ENCODE assay signal across 21 cellular contexts in the genomic region with DNA sequence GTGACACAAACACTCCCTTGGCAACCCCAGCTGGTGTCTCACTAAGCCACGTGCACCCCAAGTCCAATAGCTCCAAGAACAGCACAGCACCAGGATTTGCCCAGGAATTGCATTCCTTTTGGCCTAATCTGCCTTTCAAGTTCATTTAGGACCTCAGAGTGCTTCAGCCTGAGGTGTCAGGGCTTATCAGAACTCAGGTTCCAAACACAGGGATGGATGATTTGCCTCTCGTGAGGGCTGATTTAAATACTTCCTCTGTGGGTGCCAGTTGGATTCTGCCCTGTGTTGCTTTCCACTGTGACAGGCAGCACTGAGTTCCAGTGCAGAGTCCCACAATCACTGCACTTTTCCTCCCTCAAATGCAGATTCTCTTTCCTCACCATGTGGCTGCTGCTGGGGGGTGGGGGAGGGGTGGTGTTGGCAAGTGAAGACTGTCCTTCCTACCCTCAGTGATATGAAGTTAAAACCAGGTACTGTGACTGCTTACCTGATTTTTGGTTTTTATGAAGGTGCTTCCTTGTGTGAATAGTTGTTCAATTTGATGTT.
"Had no signal": no experiment of that assay in that cellular context is flagged by ENCODE, and none has a peak within 500 bp of the region (broad histone marks: within the 10 kb centered on the region; RNA-seq: fewer than 3 reads in every experiment).

No MANE protein-coding gene starts in this region.

- H3K27me3 ChIP-seq: body of pancreas, foreskin keratinocyte, sigmoid colon, stomach, transverse colon, uterus had no signal

- H3K27me3 Mint-ChIP-seq: activated CD4-positive, alpha-beta memory T cell treated with anti-CD3 and anti-CD28 coated beads, Interleukin-2, amount 10 ng/mL, durations not matched to agents 7 days and 5 days; activated CD4-positive, alpha-beta T cell treated with anti-CD3 and anti-CD28 coated beads, Interleukin-2, amount 10 ng/mL, durations not matched to agents 24 days and 14 days; activated naive CD4-positive, alpha-beta T cell treated with anti-CD3 and anti-CD28 coated beads, Interleukin-2, amount 10 ng/mL, durations not matched to agents 7 days and 5 days; stimulated activated memory B cell treated with anti-CD40 and anti-IgM and Interleukin-4, amounts not matched to agents 10 μg/mL and 1 μg/mL and 100 μg/mL, for 72 hours had no signal

- H3K9me3 ChIP-seq: body of pancreas, left ventricle myocardium inferior, sigmoid colon, transverse colon, uterus had no signal

- H3K36me3 ChIP-seq: left ventricle myocardium inferior, sigmoid colon, stomach, transverse colon, uterus had no signal

- DNase-seq: activated CD4-positive, alpha-beta memory T cell treated with anti-CD3 and anti-CD28 coated beads, Interleukin-2, amount 10 ng/mL, durations not matched to agents 7 days and 5 days; activated CD4-positive, alpha-beta T cell treated with anti-CD3 and anti-CD28 coated beads, Interleukin-2, amount 10 ng/mL, durations not matched to agents 24 days and 14 days; activated effector memory CD4-positive, alpha-beta T cell treated with Interleukin-2 at 50 U/mL for 16 hours; activated naive CD4-positive, alpha-beta T cell treated with anti-CD3 and anti-CD28 coated beads, Interleukin-2, amount 10 ng/mL, durations not matched to agents 7 days and 5 days; activated T-cell treated with anti-CD3 and anti-CD28 coated beads, Interleukin-2, amount 50 U/mL, for 72 hours; amygdala; body of pancreas; foreskin keratinocyte; kidney; left ventricle myocardium inferior; occipital lobe; sigmoid colon; stimulated activated CD4-positive, alpha-beta T cell treated with anti-CD3 and anti-CD28 coated beads, Interleukin-15, amount 100 ng/mL, for 24 hours; stomach; T-helper 1 cell; T-helper 9 cell; transverse colon; uterus had no signal

- H3K4me1 Mint-ChIP-seq: activated CD4-positive, alpha-beta memory T cell treated with anti-CD3 and anti-CD28 coated beads, Interleukin-2, amount 10 ng/mL, durations not matched to agents 7 days and 5 days; activated CD4-positive, alpha-beta T cell treated with anti-CD3 and anti-CD28 coated beads, Interleukin-2, amount 10 ng/mL, durations not matched to agents 24 days and 14 days; activated naive CD4-positive, alpha-beta T cell treated with anti-CD3 and anti-CD28 coated beads, Interleukin-2, amount 10 ng/mL, durations not matched to agents 7 days and 5 days; nephron; stimulated activated memory B cell treated with anti-CD40 and anti-IgM and Interleukin-4, amounts not matched to agents 10 μg/mL and 1 μg/mL and 100 μg/mL, for 72 hours had no signal

- H3K9me3 Mint-ChIP-seq: activated CD4-positive, alpha-beta T cell treated with anti-CD3 and anti-CD28 coated beads, Interleukin-2, amount 10 ng/mL, durations not matched to agents 24 days and 14 days; activated naive CD4-positive, alpha-beta T cell treated with anti-CD3 and anti-CD28 coated beads, Interleukin-2, amount 10 ng/mL, durations not matched to agents 7 days and 5 days; nephron had no signal

- H3K4me2 ChIP-seq: smooth muscle cell had no signal

- H3K4me3 ChIP-seq: body of pancreas, left ventricle myocardium inferior, sigmoid colon, smooth muscle cell, stomach, transverse colon, uterus had no signal

- H3K36me3 Mint-ChIP-seq: activated naive CD4-positive, alpha-beta T cell treated with anti-CD3 and anti-CD28 coated beads, Interleukin-2, amount 10 ng/mL, durations not matched to agents 7 days and 5 days; stimulated activated memory B cell treated with anti-CD40 and anti-IgM and Interleukin-4, amounts not matched to agents 10 μg/mL and 1 μg/mL and 100 μg/mL, for 72 hours had no signal

- ATAC-seq: activated T-cell treated with anti-CD3 and anti-CD28 coated beads, Interleukin-2, amount 50 U/mL, for 72 hours; body of pancreas; foreskin keratinocyte; stimulated activated memory B cell treated with anti-CD40 and anti-IgM and Interleukin-4, amounts not matched to agents 10 μg/mL and 1 μg/mL and 100 μg/mL, for 72 hours had no signal

- H3K4me1 ChIP-seq: body of pancreas, foreskin keratinocyte, left ventricle myocardium inferior, sigmoid colon, stomach, transverse colon, uterus had no signal

- H3K27ac ChIP-seq: body of pancreas, foreskin keratinocyte, left ventricle myocardium inferior, sigmoid colon, stomach, transverse colon, uterus had no signal

- H3K27ac Mint-ChIP-seq: activated CD4-positive, alpha-beta memory T cell treated with anti-CD3 and anti-CD28 coated beads, Interleukin-2, amount 10 ng/mL, durations not matched to agents 7 days and 5 days; activated CD4-positive, alpha-beta T cell treated with anti-CD3 and anti-CD28 coated beads, Interleukin-2, amount 10 ng/mL, durations not matched to agents 24 days and 14 days; activated naive CD4-positive, alpha-beta T cell treated with anti-CD3 and anti-CD28 coated beads, Interleukin-2, amount 10 ng/mL, durations not matched to agents 7 days and 5 days; activated T-cell treated with anti-CD3 and anti-CD28 coated beads, Interleukin-2, amount 50 U/mL, for 72 hours; nephron; stimulated activated memory B cell treated with anti-CD40 and anti-IgM and Interleukin-4, amounts not matched to agents 10 μg/mL and 1 μg/mL and 100 μg/mL, for 72 hours had no signal

- H3K4me3 Mint-ChIP-seq: activated CD4-positive, alpha-beta memory T cell treated with anti-CD3 and anti-CD28 coated beads, Interleukin-2, amount 10 ng/mL, durations not matched to agents 7 days and 5 days; activated CD4-positive, alpha-beta T cell treated with anti-CD3 and anti-CD28 coated beads, Interleukin-2, amount 10 ng/mL, durations not matched to agents 24 days and 14 days; activated naive CD4-positive, alpha-beta T cell treated with anti-CD3 and anti-CD28 coated beads, Interleukin-2, amount 10 ng/mL, durations not matched to agents 7 days and 5 days; activated T-cell treated with anti-CD3 and anti-CD28 coated beads, Interleukin-2, amount 50 U/mL, for 72 hours; nephron; stimulated activated memory B cell treated with anti-CD40 and anti-IgM and Interleukin-4, amounts not matched to agents 10 μg/mL and 1 μg/mL and 100 μg/mL, for 72 hours had no signal
